1 cellular context compared by ENCODE assay signal in the genomic region with DNA sequence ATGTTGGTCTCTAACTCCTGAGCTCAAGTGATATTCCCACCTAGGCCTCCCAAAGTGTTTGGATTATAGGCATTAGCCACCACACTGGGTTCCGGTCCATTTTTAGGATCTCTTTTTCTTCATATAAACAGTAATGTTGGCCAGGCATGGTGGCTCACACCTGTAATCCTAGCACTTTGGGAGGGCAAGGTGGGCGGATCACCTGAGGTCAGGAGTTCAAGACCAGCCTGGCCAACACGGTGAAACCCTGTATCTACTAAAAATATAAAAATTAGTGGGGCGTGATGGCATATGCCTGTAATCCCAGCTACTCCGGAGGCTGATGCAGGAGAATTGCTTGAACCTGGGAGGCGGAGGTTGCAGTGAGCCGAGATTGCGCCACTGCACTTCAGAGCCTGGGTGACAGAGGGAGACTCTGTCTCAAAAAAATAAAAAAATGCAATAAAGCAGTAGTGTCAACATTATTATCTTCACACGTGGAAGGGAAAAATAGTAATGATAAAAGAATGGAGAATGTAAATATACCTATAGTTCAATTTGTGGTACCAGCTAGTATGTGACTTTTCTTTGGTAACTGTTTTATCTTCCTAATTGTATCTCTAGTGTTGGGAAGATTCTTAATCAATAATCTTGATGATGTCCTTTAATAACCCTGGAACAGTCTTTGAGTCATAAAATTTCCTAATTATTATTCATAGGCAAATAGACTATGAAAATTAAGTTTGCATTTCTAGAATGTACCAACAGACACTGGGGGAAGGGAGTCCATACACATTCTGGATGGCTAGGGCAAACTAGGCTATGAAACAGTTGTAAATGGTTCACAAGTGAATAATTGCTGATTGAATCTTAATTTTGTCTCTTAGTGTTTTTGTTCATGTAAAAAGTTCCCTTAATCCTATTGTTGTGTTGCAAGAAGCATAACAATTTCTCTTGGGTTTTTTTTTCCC.
TF ChIP-seq lines count a peak whose summit lies in the region.

No MANE protein-coding gene starts in this region.

TF ChIP-seq in HepG2, 621 proteins besides CTCF, POLR2A, EP300 and RAD21 (continued from another document and continues in another):
- TF ChIP-seq, protein P1, sequence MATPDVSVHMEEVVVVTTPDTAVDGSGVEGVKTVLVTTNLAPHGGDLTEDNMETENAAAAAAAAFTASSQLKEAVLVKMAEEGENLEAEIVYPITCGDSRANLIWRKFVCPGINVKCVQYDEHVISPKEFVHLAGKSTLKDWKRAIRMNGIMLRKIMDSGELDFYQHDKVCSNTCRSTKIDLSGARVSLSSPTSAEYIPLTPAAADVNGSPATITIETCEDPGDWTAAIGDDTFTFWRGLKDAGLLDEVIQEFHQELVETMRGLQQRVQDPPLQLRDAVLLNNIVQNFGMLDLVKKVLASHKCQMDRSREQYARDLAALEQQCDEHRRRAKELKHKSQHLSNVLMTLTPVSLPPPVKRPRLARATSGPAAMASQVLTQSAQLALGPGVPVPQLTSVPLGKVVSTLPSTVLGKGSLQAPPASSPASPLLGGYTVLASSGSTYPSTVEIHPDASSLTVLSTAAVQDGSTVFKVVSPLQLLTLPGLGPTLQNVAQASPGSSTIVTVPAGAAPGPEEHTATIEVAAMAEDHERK (CRISPR knock-in tag; IDR thresholded peaks at IDR 0.05; ENCODE audit: low read depth), result no peak
- TF ChIP-seq ZNF577 (CRISPR knock-in tag; IDR thresholded peaks at IDR 0.05; ENCODE audit: borderline replicate concordance, low read depth) (no peak; the same call in 1 of the 2 replicates), FOXK1 (CRISPR knock-in tag; IDR thresholded peaks at IDR 0.05; ENCODE audit: borderline replicate concordance, low read depth) (no peak), IKZF1 (IDR thresholded peaks at IDR 0.05) (no peak), HOXA7 (CRISPR knock-in tag; IDR thresholded peaks at IDR 0.05) (no peak), ZNF383 (CRISPR knock-in tag; IDR thresholded peaks at IDR 0.05; ENCODE audit: borderline replicate concordance) (no peak), AKAP8 (CRISPR knock-in tag; IDR thresholded peaks at IDR 0.05) (no peak), ISX (CRISPR knock-in tag; conservative IDR thresholded peaks at IDR 0.05) (no peak), ZMYM2 (CRISPR knock-in tag; IDR thresholded peaks at IDR 0.05) (peak; percentile 58; the same call in 1 of the 2 replicates), SMAD9 (CRISPR knock-in tag; IDR thresholded peaks at IDR 0.05) (no peak), ZNF749 (CRISPR knock-in tag; IDR thresholded peaks at IDR 0.05; ENCODE audit: borderline replicate concordance) (no peak), PRMT3 (CRISPR knock-in tag; IDR thresholded peaks at IDR 0.05; ENCODE audit: borderline replicate concordance, low read depth) (no peak), ZNF468 (CRISPR knock-in tag; IDR thresholded peaks at IDR 0.05) (no peak), SRSF4 (IDR thresholded peaks at IDR 0.05; ENCODE audit: low read depth, low read length, poor library complexity, severe bottlenecking) (no peak), KDM6A (CRISPR knock-in tag; IDR thresholded peaks at IDR 0.05; ENCODE audit: low read depth) (no peak; the same call in 1 of the 2 replicates), ZNF335 (CRISPR knock-in tag; IDR thresholded peaks at IDR 0.05) (no peak), RBM39 (IDR thresholded peaks at IDR 0.05; ENCODE audit: low read depth, low read length, poor library complexity, severe bottlenecking) (no peak), ZNF790 (CRISPR knock-in tag; IDR thresholded peaks at IDR 0.05; ENCODE audit: borderline replicate concordance) (no peak), ZNF205 (CRISPR knock-in tag; IDR thresholded peaks at IDR 0.05) (no peak), ZNF382 (CRISPR knock-in tag; IDR thresholded peaks at IDR 0.05; ENCODE audit: borderline replicate concordance) (no peak), MTA3 (CRISPR knock-in tag; IDR thresholded peaks at IDR 0.05) (no peak), SOX13 (IDR thresholded peaks at IDR 0.05) (no peak), SOX13 (CRISPR knock-in tag; conservative IDR thresholded peaks at IDR 0.05 in 1 of 2, IDR thresholded peaks at IDR 0.05 in 1 of 2) (no peak), ARNTL (CRISPR knock-in tag; IDR thresholded peaks at IDR 0.05) (no peak), ZNF274 (CRISPR knock-in tag; IDR thresholded peaks at IDR 0.05) (no peak), ZNF878 (CRISPR knock-in tag; IDR thresholded peaks at IDR 0.05) (no peak; the same call in 1 of the 2 replicates), ZNF451 (CRISPR knock-in tag; IDR thresholded peaks at IDR 0.05) (no peak), SCMH1 (CRISPR knock-in tag; IDR thresholded peaks at IDR 0.05; ENCODE audit: borderline replicate concordance) (no peak), TAF1 (CRISPR knock-in tag; IDR thresholded peaks at IDR 0.05) (no peak), KDM2A (CRISPR knock-in tag; IDR thresholded peaks at IDR 0.05; ENCODE audit: borderline replicate concordance, low read depth) (no peak), PPARG (CRISPR knock-in tag; conservative IDR thresholded peaks at IDR 0.05) (no peak), ZNF136 (CRISPR knock-in tag; IDR thresholded peaks at IDR 0.05; ENCODE audit: low read depth) (no peak), TBL1XR1 (IDR thresholded peaks at IDR 0.05; ENCODE audit: borderline replicate concordance, low read length, partially characterized antibody) (no peak), ZNF296 (CRISPR knock-in tag; conservative IDR thresholded peaks at IDR 0.05) (no peak), REL (CRISPR knock-in tag; conservative IDR thresholded peaks at IDR 0.05) (no peak), ZNF552 (CRISPR knock-in tag; IDR thresholded peaks at IDR 0.05; ENCODE audit: borderline replicate concordance) (no peak), ZNF460 (CRISPR knock-in tag; IDR thresholded peaks at IDR 0.05; ENCODE audit: borderline replicate concordance) (peak; percentile 77)
- TF ChIP-seq, protein P2, sequence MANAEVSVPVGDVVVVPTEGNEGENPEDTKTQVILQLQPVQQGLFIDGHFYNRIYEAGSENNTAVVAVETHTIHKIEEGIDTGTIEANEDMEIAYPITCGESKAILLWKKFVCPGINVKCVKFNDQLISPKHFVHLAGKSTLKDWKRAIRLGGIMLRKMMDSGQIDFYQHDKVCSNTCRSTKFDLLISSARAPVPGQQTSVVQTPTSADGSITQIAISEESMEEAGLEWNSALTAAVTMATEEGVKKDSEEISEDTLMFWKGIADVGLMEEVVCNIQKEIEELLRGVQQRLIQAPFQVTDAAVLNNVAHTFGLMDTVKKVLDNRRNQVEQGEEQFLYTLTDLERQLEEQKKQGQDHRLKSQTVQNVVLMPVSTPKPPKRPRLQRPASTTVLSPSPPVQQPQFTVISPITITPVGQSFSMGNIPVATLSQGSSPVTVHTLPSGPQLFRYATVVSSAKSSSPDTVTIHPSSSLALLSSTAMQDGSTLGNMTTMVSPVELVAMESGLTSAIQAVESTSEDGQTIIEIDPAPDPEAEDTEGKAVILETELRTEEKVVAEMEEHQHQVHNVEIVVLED (CRISPR knock-in tag; IDR thresholded peaks at IDR 0.05; ENCODE audit: borderline replicate concordance), result 0 out of 2 replicates have a peak, but pooled peaks have one; percentile 18
- TF ChIP-seq, protein P3, sequence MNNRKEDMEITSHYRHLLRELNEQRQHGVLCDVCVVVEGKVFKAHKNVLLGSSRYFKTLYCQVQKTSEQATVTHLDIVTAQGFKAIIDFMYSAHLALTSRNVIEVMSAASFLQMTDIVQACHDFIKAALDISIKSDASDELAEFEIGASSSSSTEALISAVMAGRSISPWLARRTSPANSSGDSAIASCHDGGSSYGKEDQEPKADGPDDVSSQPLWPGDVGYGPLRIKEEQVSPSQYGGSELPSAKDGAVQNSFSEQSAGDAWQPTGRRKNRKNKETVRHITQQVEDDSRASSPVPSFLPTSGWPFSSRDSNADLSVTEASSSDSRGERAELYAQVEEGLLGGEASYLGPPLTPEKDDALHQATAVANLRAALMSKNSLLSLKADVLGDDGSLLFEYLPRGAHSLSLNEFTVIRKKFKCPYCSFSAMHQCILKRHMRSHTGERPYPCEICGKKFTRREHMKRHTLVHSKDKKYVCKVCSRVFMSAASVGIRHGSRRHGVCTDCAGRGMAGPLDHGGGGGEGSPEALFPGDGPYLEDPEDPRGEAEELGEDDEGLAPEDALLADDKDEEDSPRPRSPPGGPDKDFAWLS (CRISPR knock-in tag; IDR thresholded peaks at IDR 0.05; ENCODE audit: borderline replicate concordance), result no peak
- TF ChIP-seq, protein P4, sequence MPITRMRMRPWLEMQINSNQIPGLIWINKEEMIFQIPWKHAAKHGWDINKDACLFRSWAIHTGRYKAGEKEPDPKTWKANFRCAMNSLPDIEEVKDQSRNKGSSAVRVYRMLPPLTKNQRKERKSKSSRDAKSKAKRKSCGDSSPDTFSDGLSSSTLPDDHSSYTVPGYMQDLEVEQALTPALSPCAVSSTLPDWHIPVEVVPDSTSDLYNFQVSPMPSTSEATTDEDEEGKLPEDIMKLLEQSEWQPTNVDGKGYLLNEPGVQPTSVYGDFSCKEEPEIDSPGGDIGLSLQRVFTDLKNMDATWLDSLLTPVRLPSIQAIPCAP (CRISPR knock-in tag; IDR thresholded peaks at IDR 0.05; ENCODE audit: low read depth), result no peak
- TF ChIP-seq, protein P5, sequence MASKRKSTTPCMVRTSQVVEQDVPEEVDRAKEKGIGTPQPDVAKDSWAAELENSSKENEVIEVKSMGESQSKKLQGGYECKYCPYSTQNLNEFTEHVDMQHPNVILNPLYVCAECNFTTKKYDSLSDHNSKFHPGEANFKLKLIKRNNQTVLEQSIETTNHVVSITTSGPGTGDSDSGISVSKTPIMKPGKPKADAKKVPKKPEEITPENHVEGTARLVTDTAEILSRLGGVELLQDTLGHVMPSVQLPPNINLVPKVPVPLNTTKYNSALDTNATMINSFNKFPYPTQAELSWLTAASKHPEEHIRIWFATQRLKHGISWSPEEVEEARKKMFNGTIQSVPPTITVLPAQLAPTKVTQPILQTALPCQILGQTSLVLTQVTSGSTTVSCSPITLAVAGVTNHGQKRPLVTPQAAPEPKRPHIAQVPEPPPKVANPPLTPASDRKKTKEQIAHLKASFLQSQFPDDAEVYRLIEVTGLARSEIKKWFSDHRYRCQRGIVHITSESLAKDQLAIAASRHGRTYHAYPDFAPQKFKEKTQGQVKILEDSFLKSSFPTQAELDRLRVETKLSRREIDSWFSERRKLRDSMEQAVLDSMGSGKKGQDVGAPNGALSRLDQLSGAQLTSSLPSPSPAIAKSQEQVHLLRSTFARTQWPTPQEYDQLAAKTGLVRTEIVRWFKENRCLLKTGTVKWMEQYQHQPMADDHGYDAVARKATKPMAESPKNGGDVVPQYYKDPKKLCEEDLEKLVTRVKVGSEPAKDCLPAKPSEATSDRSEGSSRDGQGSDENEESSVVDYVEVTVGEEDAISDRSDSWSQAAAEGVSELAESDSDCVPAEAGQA (IDR thresholded peaks at IDR 0.05; ENCODE audit: low read depth), result no peak
- TF ChIP-seq, protein P5 (CRISPR knock-in tag; IDR thresholded peaks at IDR 0.05; ENCODE audit: borderline replicate concordance), result no peak
- TF ChIP-seq, protein P6, sequence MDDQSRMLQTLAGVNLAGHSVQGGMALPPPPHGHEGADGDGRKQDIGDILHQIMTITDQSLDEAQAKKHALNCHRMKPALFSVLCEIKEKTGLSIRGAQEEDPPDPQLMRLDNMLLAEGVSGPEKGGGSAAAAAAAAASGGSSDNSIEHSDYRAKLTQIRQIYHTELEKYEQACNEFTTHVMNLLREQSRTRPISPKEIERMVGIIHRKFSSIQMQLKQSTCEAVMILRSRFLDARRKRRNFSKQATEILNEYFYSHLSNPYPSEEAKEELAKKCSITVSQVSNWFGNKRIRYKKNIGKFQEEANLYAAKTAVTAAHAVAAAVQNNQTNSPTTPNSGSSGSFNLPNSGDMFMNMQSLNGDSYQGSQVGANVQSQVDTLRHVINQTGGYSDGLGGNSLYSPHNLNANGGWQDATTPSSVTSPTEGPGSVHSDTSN (CRISPR knock-in tag; IDR thresholded peaks at IDR 0.05; ENCODE audit: borderline replicate concordance), result no peak
- TF ChIP-seq, protein P7, sequence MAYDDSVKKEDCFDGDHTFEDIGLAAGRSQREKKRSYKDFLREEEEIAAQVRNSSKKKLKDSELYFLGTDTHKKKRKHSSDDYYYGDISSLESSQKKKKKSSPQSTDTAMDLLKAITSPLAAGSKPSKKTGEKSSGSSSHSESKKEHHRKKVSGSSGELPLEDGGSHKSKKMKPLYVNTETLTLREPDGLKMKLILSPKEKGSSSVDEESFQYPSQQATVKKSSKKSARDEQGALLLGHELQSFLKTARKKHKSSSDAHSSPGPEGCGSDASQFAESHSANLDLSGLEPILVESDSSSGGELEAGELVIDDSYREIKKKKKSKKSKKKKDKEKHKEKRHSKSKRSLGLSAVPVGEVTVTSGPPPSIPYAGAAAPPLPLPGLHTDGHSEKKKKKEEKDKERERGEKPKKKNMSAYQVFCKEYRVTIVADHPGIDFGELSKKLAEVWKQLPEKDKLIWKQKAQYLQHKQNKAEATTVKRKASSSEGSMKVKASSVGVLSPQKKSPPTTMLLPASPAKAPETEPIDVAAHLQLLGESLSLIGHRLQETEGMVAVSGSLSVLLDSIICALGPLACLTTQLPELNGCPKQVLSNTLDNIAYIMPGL (CRISPR knock-in tag; IDR thresholded peaks at IDR 0.05; ENCODE audit: borderline replicate concordance in 1 of 2, low read depth in 1 of 2), result no peak
- TF ChIP-seq, protein P8, sequence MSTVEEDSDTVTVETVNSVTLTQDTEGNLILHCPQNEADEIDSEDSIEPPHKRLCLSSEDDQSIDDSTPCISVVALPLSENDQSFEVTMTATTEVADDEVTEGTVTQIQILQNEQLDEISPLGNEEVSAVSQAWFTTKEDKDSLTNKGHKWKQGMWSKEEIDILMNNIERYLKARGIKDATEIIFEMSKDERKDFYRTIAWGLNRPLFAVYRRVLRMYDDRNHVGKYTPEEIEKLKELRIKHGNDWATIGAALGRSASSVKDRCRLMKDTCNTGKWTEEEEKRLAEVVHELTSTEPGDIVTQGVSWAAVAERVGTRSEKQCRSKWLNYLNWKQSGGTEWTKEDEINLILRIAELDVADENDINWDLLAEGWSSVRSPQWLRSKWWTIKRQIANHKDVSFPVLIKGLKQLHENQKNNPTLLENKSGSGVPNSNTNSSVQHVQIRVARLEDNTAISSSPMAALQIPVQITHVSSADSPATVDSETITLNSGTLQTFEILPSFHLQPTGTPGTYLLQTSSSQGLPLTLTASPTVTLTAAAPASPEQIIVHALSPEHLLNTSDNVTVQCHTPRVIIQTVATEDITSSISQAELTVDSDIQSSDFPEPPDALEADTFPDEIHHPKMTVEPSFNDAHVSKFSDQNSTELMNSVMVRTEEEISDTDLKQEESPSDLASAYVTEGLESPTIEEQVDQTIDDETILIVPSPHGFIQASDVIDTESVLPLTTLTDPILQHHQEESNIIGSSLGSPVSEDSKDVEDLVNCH (CRISPR knock-in tag; IDR thresholded peaks at IDR 0.05), result no peak
